ENCODE assay signal across 8 cellular contexts in genomic region chr6:129575378-129576118, GRCh38.
DNase-seq lines count a peak whose midpoint lies in the region; TF ChIP-seq lines count a peak whose summit lies in the region.

No MANE protein-coding gene starts in this region.

- DNase-seq in NCI-H2196 (lab: John Stamatoyannopoulos, UW; ENCODE audit: unreplicated experiment) (peak; percentile 16), NCI-H2196 treated with DMSO at 0.1 percent for 48 hours (lab: John Stamatoyannopoulos, UW; ENCODE audit: unreplicated experiment) (no peak), NCI-H2107 treated with DMSO at 0.1 percent for 48 hours (lab: John Stamatoyannopoulos, UW; ENCODE audit: unreplicated experiment) (peak; percentile 49), astrocyte of the cerebellum (ENCODE audit: low read depth) (peak; percentile 50), hepatic stellate cell (ENCODE audit: low spot score) (peak; percentile 35), HK-2 (ENCODE audit: unreplicated experiment) (no peak)
- no peak for DNase-seq in activated effector memory CD4-positive, alpha-beta T cell treated with Interleukin-2 at 50 U/mL for 16 hours

- H3K4me1 ChIP-seq in skeletal muscle tissue (ENCODE audit: control insufficient read depth in 3 of 3, insufficient read depth in 3 of 3, low read length in 3 of 3), result no peaks in the 10 kb centered on the region

- no peaks in the 10 kb centered on the region for H3K9me3 ChIP-seq in skeletal muscle tissue (ENCODE audit: control insufficient read depth in 3 of 3, low read length in 3 of 3)

- TF ChIP-seq CTCF in astrocyte of the cerebellum (IDR thresholded peaks at IDR 0.05; ENCODE audit: low read depth, low read length, missing control alignments), result peak; percentile 68

- in situ Hi-C loops in astrocyte of the cerebellum (cut with HindIII; ENCODE audit: low sequenced_read_pairs), result no loop called here

- no peak overlapping the region for H3K27ac ChIP-seq in skeletal muscle tissue (ENCODE audit: low read depth, low read length)

- no peaks in the 10 kb centered on the region for H3K27me3 ChIP-seq in skeletal muscle tissue (ENCODE audit: control insufficient read depth in 3 of 3, insufficient read depth in 3 of 3, low read length in 3 of 3)

- H3K4me3 ChIP-seq in astrocyte of the cerebellum (ENCODE audit: low read depth, low read length), result no peak overlapping the region
- H3K4me3 ChIP-seq in skeletal muscle tissue (ENCODE audit: low read length in 3 of 3), result peak overlapping the region; percentile 42 to 63 (median 55)

- H3K9ac ChIP-seq in skeletal muscle tissue (ENCODE audit: low read depth in 1 of 3, low read length in 3 of 3), result peak overlapping the region in 2 of 3 donors; percentile 10 to 20

- H3K36me3 ChIP-seq in skeletal muscle tissue (ENCODE audit: control insufficient read depth in 3 of 3, insufficient read depth in 3 of 3, low read length in 3 of 3), result peaks cover 0 to 9% (median 0%) of the 10 kb centered on the region in 3 donors

Comparison
In these comparisons a context has a peak if more than half of its experiments do, and no peak if none do; other contexts are left out.
1. DNase-seq: peak in NCI-H2196 (single experiment), NCI-H2107 treated with DMSO at 0.1 percent for 48 hours (single experiment), astrocyte of the cerebellum (single experiment) and hepatic stellate cell (single experiment); none in NCI-H2196 treated with DMSO at 0.1 percent for 48 hours (single experiment), activated effector memory CD4-positive, alpha-beta T cell treated with Interleukin-2 at 50 U/mL for 16 hours (single experiment) and HK-2 (single experiment).